Comparison of ENCODE assay signal across 1 cellular context in genomic region chr12:13100882-13101769, GRCh38.
TF ChIP-seq lines count a peak whose summit lies in the region.

No MANE protein-coding gene starts in this region.

TF ChIP-seq in HepG2, 621 proteins besides CTCF, POLR2A, EP300 and RAD21 (continued from another document and continues in another):
- TF ChIP-seq RARG (CRISPR knock-in tag; IDR thresholded peaks at IDR 0.05; ENCODE audit: low read depth) (no peak), ZBTB14 (CRISPR knock-in tag; IDR thresholded peaks at IDR 0.05) (peak; percentile 44; the same call in 1 of the 2 replicates), ELF1 (CRISPR knock-in tag; IDR thresholded peaks at IDR 0.05) (no peak), HINFP (CRISPR knock-in tag; IDR thresholded peaks at IDR 0.05; ENCODE audit: low read depth) (no peak), ZNF333 (CRISPR knock-in tag; IDR thresholded peaks at IDR 0.05; ENCODE audit: borderline replicate concordance) (no peak), DBP (CRISPR knock-in tag; IDR thresholded peaks at IDR 0.05; ENCODE audit: not compliant biosample characterization) (no peak), ZFP91 (CRISPR knock-in tag; IDR thresholded peaks at IDR 0.05; ENCODE audit: borderline replicate concordance) (peak; percentile 41; the same call in 1 of the 2 replicates), SUZ12 (IDR thresholded peaks at IDR 0.05; ENCODE audit: low read depth, low read length) (no peak), ZSCAN21 (CRISPR knock-in tag; IDR thresholded peaks at IDR 0.05; ENCODE audit: borderline replicate concordance) (no peak), ZNF549 (CRISPR knock-in tag; IDR thresholded peaks at IDR 0.05) (no peak), ZNF142 (CRISPR knock-in tag; IDR thresholded peaks at IDR 0.05) (peak; percentile 90), ZNF275 (CRISPR knock-in tag; IDR thresholded peaks at IDR 0.05; ENCODE audit: borderline replicate concordance) (no peak), THRA (CRISPR knock-in tag; IDR thresholded peaks at IDR 0.05; ENCODE audit: borderline replicate concordance) (no peak), ZSCAN30 (CRISPR knock-in tag; IDR thresholded peaks at IDR 0.05) (no peak), MTF1 (CRISPR knock-in tag; IDR thresholded peaks at IDR 0.05) (no peak), ZNF224 (CRISPR knock-in tag; IDR thresholded peaks at IDR 0.05) (no peak), LRRFIP1 (CRISPR knock-in tag; conservative IDR thresholded peaks at IDR 0.05) (no peak), ZNF10 (CRISPR knock-in tag; IDR thresholded peaks at IDR 0.05; ENCODE audit: borderline replicate concordance, low read depth) (no peak), NCOA2 (CRISPR knock-in tag; IDR thresholded peaks at IDR 0.05) (no peak), SNAI1 (CRISPR knock-in tag; IDR thresholded peaks at IDR 0.05; ENCODE audit: borderline replicate concordance) (no peak), KMT2B (CRISPR knock-in tag; IDR thresholded peaks at IDR 0.05) (no peak), REXO4 (CRISPR knock-in tag; IDR thresholded peaks at IDR 0.05; ENCODE audit: borderline replicate concordance) (no peak), ZNF788 (CRISPR knock-in tag; IDR thresholded peaks at IDR 0.05; ENCODE audit: borderline replicate concordance) (no peak), GZF1 (CRISPR knock-in tag; IDR thresholded peaks at IDR 0.05) (no peak), SOX13 (IDR thresholded peaks at IDR 0.05) (no peak), SOX13 (CRISPR knock-in tag; conservative IDR thresholded peaks at IDR 0.05 in 1 of 2, IDR thresholded peaks at IDR 0.05 in 1 of 2) (peak in 1 of 2 experiments; percentile 31; a peak in 1 of 4 replicates), ZNF280B (CRISPR knock-in tag; IDR thresholded peaks at IDR 0.05; ENCODE audit: borderline replicate concordance) (peak; percentile 48; the same call in 1 of the 2 replicates), HHEX (CRISPR knock-in tag; IDR thresholded peaks at IDR 0.05) (no peak)
- TF ChIP-seq, protein P1, sequence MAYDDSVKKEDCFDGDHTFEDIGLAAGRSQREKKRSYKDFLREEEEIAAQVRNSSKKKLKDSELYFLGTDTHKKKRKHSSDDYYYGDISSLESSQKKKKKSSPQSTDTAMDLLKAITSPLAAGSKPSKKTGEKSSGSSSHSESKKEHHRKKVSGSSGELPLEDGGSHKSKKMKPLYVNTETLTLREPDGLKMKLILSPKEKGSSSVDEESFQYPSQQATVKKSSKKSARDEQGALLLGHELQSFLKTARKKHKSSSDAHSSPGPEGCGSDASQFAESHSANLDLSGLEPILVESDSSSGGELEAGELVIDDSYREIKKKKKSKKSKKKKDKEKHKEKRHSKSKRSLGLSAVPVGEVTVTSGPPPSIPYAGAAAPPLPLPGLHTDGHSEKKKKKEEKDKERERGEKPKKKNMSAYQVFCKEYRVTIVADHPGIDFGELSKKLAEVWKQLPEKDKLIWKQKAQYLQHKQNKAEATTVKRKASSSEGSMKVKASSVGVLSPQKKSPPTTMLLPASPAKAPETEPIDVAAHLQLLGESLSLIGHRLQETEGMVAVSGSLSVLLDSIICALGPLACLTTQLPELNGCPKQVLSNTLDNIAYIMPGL (CRISPR knock-in tag; IDR thresholded peaks at IDR 0.05; ENCODE audit: borderline replicate concordance in 1 of 2, low read depth in 1 of 2): no peak; a peak in 1 of 4 replicates
- TF ChIP-seq, protein P2, sequence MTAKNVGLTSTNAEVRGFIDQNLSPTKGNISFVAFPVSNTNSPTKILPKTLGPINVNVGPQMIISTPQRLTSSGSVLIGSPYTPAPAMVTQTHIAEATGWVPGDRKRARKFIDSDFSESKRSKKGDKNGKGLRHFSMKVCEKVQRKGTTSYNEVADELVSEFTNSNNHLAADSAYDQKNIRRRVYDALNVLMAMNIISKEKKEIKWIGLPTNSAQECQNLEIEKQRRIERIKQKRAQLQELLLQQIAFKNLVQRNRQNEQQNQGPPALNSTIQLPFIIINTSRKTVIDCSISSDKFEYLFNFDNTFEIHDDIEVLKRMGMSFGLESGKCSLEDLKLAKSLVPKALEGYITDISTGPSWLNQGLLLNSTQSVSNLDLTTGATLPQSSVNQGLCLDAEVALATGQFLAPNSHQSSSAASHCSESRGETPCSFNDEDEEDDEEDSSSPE (CRISPR knock-in tag; IDR thresholded peaks at IDR 0.05): no peak
- TF ChIP-seq, protein P3, sequence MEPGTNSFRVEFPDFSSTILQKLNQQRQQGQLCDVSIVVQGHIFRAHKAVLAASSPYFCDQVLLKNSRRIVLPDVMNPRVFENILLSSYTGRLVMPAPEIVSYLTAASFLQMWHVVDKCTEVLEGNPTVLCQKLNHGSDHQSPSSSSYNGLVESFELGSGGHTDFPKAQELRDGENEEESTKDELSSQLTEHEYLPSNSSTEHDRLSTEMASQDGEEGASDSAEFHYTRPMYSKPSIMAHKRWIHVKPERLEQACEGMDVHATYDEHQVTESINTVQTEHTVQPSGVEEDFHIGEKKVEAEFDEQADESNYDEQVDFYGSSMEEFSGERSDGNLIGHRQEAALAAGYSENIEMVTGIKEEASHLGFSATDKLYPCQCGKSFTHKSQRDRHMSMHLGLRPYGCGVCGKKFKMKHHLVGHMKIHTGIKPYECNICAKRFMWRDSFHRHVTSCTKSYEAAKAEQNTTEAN (CRISPR knock-in tag; conservative IDR thresholded peaks at IDR 0.05): no peak
